ENCODE assay signal across 26 cellular contexts in the genomic region with DNA sequence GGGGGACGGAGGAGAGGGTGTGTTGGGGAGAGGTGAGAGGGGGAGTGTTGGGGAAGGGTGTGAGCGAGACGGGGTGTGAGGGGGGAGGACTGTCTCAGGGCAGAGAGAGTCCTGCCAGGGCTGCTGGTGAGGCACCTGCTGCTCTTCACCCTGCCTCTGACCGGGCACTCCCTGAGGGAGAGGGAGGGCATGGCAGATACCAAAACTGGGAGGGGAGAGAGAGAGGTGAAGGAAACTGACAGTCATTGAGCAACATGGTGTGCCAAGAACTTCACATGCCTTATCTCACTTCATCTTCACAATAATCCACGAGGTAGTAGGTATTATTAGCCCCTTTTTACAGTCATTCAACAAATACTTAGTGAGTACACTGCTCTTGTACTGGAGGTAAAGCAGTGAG.
A peak's percentile ranks its signal among the peaks of the same experiment; 100 is the strongest.
DNase-seq lines count a peak whose midpoint lies in the region; ATAC-seq and TF ChIP-seq lines count a peak whose summit lies in the region.
"Had no signal": no experiment of that assay in that cellular context is flagged by ENCODE, and none has a peak within 500 bp of the region (broad histone marks: within the 10 kb centered on the region; RNA-seq: fewer than 3 reads in every experiment).

No MANE protein-coding gene starts in this region.

- DNase-seq in LNCaP clone FGC (ENCODE audit: low read depth) = peak; percentile 22
- DNase-seq in NCI-H226 = peak; percentile 60
- peak; percentile 76 for DNase-seq in epithelial cell of esophagus (ENCODE audit: low read depth)
- no peak for DNase-seq in psoas muscle
- DNase-seq in erythroblast (lab: John Stamatoyannopoulos, UW) = no peak
- DNase-seq in NCI-H146 treated with DMSO at 0.1 percent for 48 hours (lab: John Stamatoyannopoulos, UW; ENCODE audit: unreplicated experiment) = no peak
- DNase-seq in mucosa of gallbladder (ENCODE audit: low spot score) = no peak
- DNase-seq: activated CD4-positive, alpha-beta T cell treated with anti-CD3 and anti-CD28 coated beads for 1 hour; activated CD8-positive, alpha-beta T cell treated with anti-CD3 and anti-CD28 coated beads for 36 hours; Caco-2; colonic mucosa; DMS79; GF-D8; lower lobe of right lung; NCI-H1092; NCI-H187 treated with DMSO at 0.1 percent for 48 hours; NCI-H526; right lobe of liver; stimulated activated CD4-positive, alpha-beta T cell treated with anti-CD3 and anti-CD28 coated beads, Interleukin-4, amount 100 ng/mL, for 4 hours had no signal

- no peaks in the 10 kb centered on the region for H3K27me3 ChIP-seq in psoas muscle (ENCODE audit: insufficient read depth in 3 of 3, low read length in 2 of 3)
- H3K27me3 ChIP-seq: colonic mucosa, right lobe of liver, suprapubic skin had no signal

- H3K4me1 ChIP-seq in psoas muscle = peaks cover 36% of the 10 kb centered on the region
- H3K4me1 ChIP-seq: colonic mucosa, HAP-1, right lobe of liver had no signal

- no peak for TF ChIP-seq POLR2A in erythroblast (IDR thresholded peaks at IDR 0.05; ENCODE audit: low read length)

- H3K27ac ChIP-seq in psoas muscle = no peak overlapping the region
- H3K27ac ChIP-seq: C4-2B, colonic mucosa, KMS-11, lower lobe of right lung, right lobe of liver, RWPE1, SK-N-MC, suprapubic skin had no signal

- TF ChIP-seq CTCF in LNCaP clone FGC (IDR thresholded peaks at IDR 0.05; ENCODE audit: control insufficient read depth, extremely low read depth, insufficient read depth) (no peak), epithelial cell of esophagus (IDR thresholded peaks at IDR 0.05; ENCODE audit: insufficient read depth, low read depth, low read length, missing control alignments) (no peak), psoas muscle (IDR thresholded peaks at IDR 0.05) (no peak)

- no peaks in the 10 kb centered on the region for H3K9me3 ChIP-seq in psoas muscle
- H3K9me3 ChIP-seq: Caco-2, colonic mucosa, HAP-1, lower lobe of right lung, right lobe of liver, suprapubic skin had no signal

- ATAC-seq in psoas muscle = peak in 3 of 4 donors; percentile 57 to 86 (median 61)
- ATAC-seq: activated CD8-positive, alpha-beta T cell treated with anti-CD3 and anti-CD28 coated beads for 36 hours; lower lobe of right lung; right lobe of liver; stimulated activated memory B cell treated with anti-CD40 and anti-IgM and Interleukin-4, amounts not matched to agents 10 μg/mL and 1 μg/mL and 100 μg/mL, for 72 hours had no signal

- H3K4me3 ChIP-seq in LNCaP clone FGC (ENCODE audit: low read depth, low read length) = no peak overlapping the region
- no peak overlapping the region for H3K4me3 ChIP-seq in epithelial cell of esophagus (ENCODE audit: low read length)
- H3K4me3 ChIP-seq in psoas muscle = no peak overlapping the region
- H3K4me3 ChIP-seq: colonic mucosa, HAP-1, lower lobe of right lung, right lobe of liver, SK-N-MC, suprapubic skin had no signal

- no peaks in the 10 kb centered on the region for H3K36me3 ChIP-seq in psoas muscle (ENCODE audit: insufficient read depth in 1 of 2, low read depth in 1 of 2)
- H3K36me3 ChIP-seq: colonic mucosa, HAP-1, lower lobe of right lung, right lobe of liver, suprapubic skin had no signal

- 56 to 70% (median 61%) methylated on average over 5 of the region's 5 CpGs for WGBS in psoas muscle, 3 donors

- intact Hi-C loops in psoas muscle (cut with DNase I) = no loop called here

Comparison
In these comparisons a context has a peak if more than half of its experiments do, and no peak if none do; other contexts are left out.
1. DNase-seq: peak in LNCaP clone FGC (single experiment), NCI-H226 (single experiment) and epithelial cell of esophagus (single experiment); none in psoas muscle (0 of 2), erythroblast (0 of 2), NCI-H146 treated with DMSO at 0.1 percent for 48 hours (single experiment) and mucosa of gallbladder (single experiment).